Comparison of ENCODE assay signal across 9 cellular contexts in genomic region chr2:143730155-143730949, GRCh38.
A peak's percentile ranks its signal among the peaks of the same experiment; 100 is the strongest.
DNase-seq lines count a peak whose midpoint lies in the region; ATAC-seq and TF ChIP-seq lines count a peak whose summit lies in the region.
"Had no signal": no experiment of that assay in that cellular context is flagged by ENCODE, and none has a peak within 500 bp of the region (broad histone marks: within the 10 kb centered on the region; RNA-seq: fewer than 3 reads in every experiment).

No MANE protein-coding gene starts in this region.

- no peaks in the 10 kb centered on the region for H3K79me2 ChIP-seq in GM23338 (replicated peaks; ENCODE audit: insufficient read depth)

- H3K27me3 ChIP-seq in effector memory CD4-positive, alpha-beta T cell (replicated peaks; ENCODE audit: control insufficient read depth, insufficient read depth, low read length, poor library complexity, severe bottlenecking) = no peaks in the 10 kb centered on the region
- H3K27me3 ChIP-seq in colonic mucosa (no peaks in the 10 kb centered on the region), dorsolateral prefrontal cortex (no peaks in the 10 kb centered on the region), GM23338 (ENCODE audit: insufficient read depth) (no peaks in the 10 kb centered on the region)

- H3K36me3 ChIP-seq in effector memory CD4-positive, alpha-beta T cell (ENCODE audit: control insufficient read depth, insufficient read depth, low read length) = peaks cover 8% of the 10 kb centered on the region
- H3K36me3 ChIP-seq in colonic mucosa (no peaks in the 10 kb centered on the region), GM23338 (ENCODE audit: insufficient read depth) (no peaks in the 10 kb centered on the region)

- H3F3A ChIP-seq in GM23338 (replicated peaks; ENCODE audit: low read depth) = no peaks in the 10 kb centered on the region

- H3K9me3 Mint-ChIP-seq in IgD-negative memory B cell (no peaks in the 10 kb centered on the region), GM23338 (no peaks in the 10 kb centered on the region)

- H3K4me2 ChIP-seq in GM23338 = no peak overlapping the region
- H3K4me2 ChIP-seq: PC-9 had no signal

- no peak overlapping the region for H3K4me3 ChIP-seq in effector memory CD4-positive, alpha-beta T cell (ENCODE audit: insufficient read depth, low read depth, low read length, poor library complexity, severe bottlenecking)
- no peak overlapping the region for H3K4me3 ChIP-seq in colonic mucosa
- H3K4me3 ChIP-seq in dorsolateral prefrontal cortex = no peak overlapping the region
- H3K4me3 ChIP-seq in GM23338 = no peak overlapping the region
- H3K4me3 ChIP-seq: PC-9 had no signal

- TF ChIP-seq CTCF in colonic mucosa (IDR thresholded peaks at IDR 0.05) (no peak), dorsolateral prefrontal cortex (IDR thresholded peaks at IDR 0.05 in 54 of 56, conservative IDR thresholded peaks at IDR 0.05 in 2 of 56; ENCODE audit: low read depth in 1 of 56, partially characterized antibody in 56 of 56) (no peak), GM23338 (conservative IDR thresholded peaks at IDR 0.05; ENCODE audit: low read depth in 2 of 2) (no peak)

- peak overlapping the region; percentile 43 for H3K27ac ChIP-seq in effector memory CD4-positive, alpha-beta T cell (ENCODE audit: insufficient read depth, low read length, poor library complexity, severe bottlenecking)
- no peak overlapping the region for H3K27ac ChIP-seq in colonic mucosa
- H3K27ac ChIP-seq in dorsolateral prefrontal cortex = no peak overlapping the region
- no peak overlapping the region for H3K27ac ChIP-seq in GM23338 (ENCODE audit: low read depth)
- H3K27ac ChIP-seq: PC-9 had no signal

- no peaks in the 10 kb centered on the region for H3K27me3 Mint-ChIP-seq in IgD-negative memory B cell
- H3K27me3 Mint-ChIP-seq in GM23338 (ENCODE audit: insufficient read depth, low read depth, poor library complexity) = peaks cover 4% of the 10 kb centered on the region

- no peak overlapping the region for H3K9ac ChIP-seq in colonic mucosa (ENCODE audit: low read depth in 2 of 2, low read length in 2 of 2)

- no peak overlapping the region for H2AFZ ChIP-seq in GM23338
- H2AFZ ChIP-seq: PC-9 had no signal

- no peak for TF ChIP-seq POLR2A in GM18505 (IDR thresholded peaks at IDR 0.05; ENCODE audit: borderline replicate concordance, extremely low read depth, insufficient read depth, insufficient read length)

- H4K20me1 ChIP-seq in GM23338 (replicated peaks; ENCODE audit: insufficient read depth) = no peaks in the 10 kb centered on the region

- intact Hi-C loops in colonic mucosa (cut with DNase I) = no loop called here
- intact Hi-C loops in dorsolateral prefrontal cortex (cut with DNase I) = no loop called here

- H3K4me1 Mint-ChIP-seq in IgD-negative memory B cell = peaks cover 17 to 27% (median 25%) of the 10 kb centered on the region in 3 donors
- H3K4me1 Mint-ChIP-seq in GM23338 = peaks cover 17% of the 10 kb centered on the region; the same call in 2 of the 3 replicates

- peak overlapping the region in 2 of 4 donors; percentile 1 to 59 for H3K4me3 Mint-ChIP-seq in IgD-negative memory B cell
- H3K4me3 Mint-ChIP-seq in GM23338 = no peak overlapping the region

- DNase-seq in effector memory CD4-positive, alpha-beta T cell = no peak
- DNase-seq in NCI-H82 treated with DMSO at 0.1 percent for 48 hours (lab: John Stamatoyannopoulos, UW; ENCODE audit: unreplicated experiment) = no peak
- DNase-seq in colonic mucosa = no peak
- no peak for DNase-seq in dorsolateral prefrontal cortex
- DNase-seq in GM23338 (ENCODE audit: low spot score) = no peak

- H3K36me3 Mint-ChIP-seq in IgD-negative memory B cell (peaks cover 8% of the 10 kb centered on the region), GM23338 (ENCODE audit: low read depth) (no peaks in the 10 kb centered on the region)

- H3K9me3 ChIP-seq in effector memory CD4-positive, alpha-beta T cell (ENCODE audit: control insufficient read depth, low read length) = no peaks in the 10 kb centered on the region
- no peaks in the 10 kb centered on the region for H3K9me3 ChIP-seq in colonic mucosa

- ATAC-seq in GM18505 (IDR thresholded peaks at IDR 0.05; ENCODE audit: unreplicated experiment) = peak; percentile 80
- ATAC-seq in GM21717 (IDR thresholded peaks at IDR 0.05; ENCODE audit: unreplicated experiment) = peak; percentile 90
- no peak for ATAC-seq in GM23338

- H3K27ac Mint-ChIP-seq in IgD-negative memory B cell (peak overlapping the region; percentile 4 to 76 (median 11)), GM23338 (no peak overlapping the region)

- H3K9me2 ChIP-seq in GM23338 (ENCODE audit: insufficient read depth) = no peaks in the 10 kb centered on the region

- H3K4me1 ChIP-seq in effector memory CD4-positive, alpha-beta T cell (ENCODE audit: control insufficient read depth, insufficient read depth, low read length, poor library complexity, severe bottlenecking) = no peaks in the 10 kb centered on the region
- H3K4me1 ChIP-seq in colonic mucosa (no peaks in the 10 kb centered on the region), GM23338 (ENCODE audit: insufficient read depth) (peaks cover 23% of the 10 kb centered on the region)

TF ChIP-seq in GM23338, 12 proteins besides CTCF, POLR2A, EP300 and RAD21 (continues in another document):
- TF ChIP-seq STAT1 (IDR thresholded peaks at IDR 0.05; ENCODE audit: unreplicated experiment) = no peak
- no peak for TF ChIP-seq NANOG (IDR thresholded peaks at IDR 0.05; ENCODE audit: borderline replicate concordance)
- no peak for TF ChIP-seq ZNF114 (CRISPR knock-in tag; IDR thresholded peaks at IDR 0.05)
- TF ChIP-seq EZH2 (IDR thresholded peaks at IDR 0.05; ENCODE audit: low read depth, unreplicated experiment) = no peak
- TF ChIP-seq EZH2phosphoT487 (IDR thresholded peaks at IDR 0.05; ENCODE audit: unreplicated experiment) = no peak
- no peak for TF ChIP-seq JUNB (IDR thresholded peaks at IDR 0.05; ENCODE audit: unreplicated experiment)
- no peak for TF ChIP-seq ZNF331 (CRISPR knock-in tag; IDR thresholded peaks at IDR 0.05; ENCODE audit: low read depth)
- no peak for TF ChIP-seq CREB1 (CRISPR knock-in tag; IDR thresholded peaks at IDR 0.05; ENCODE audit: low read depth)
- TF ChIP-seq, protein P1, sequence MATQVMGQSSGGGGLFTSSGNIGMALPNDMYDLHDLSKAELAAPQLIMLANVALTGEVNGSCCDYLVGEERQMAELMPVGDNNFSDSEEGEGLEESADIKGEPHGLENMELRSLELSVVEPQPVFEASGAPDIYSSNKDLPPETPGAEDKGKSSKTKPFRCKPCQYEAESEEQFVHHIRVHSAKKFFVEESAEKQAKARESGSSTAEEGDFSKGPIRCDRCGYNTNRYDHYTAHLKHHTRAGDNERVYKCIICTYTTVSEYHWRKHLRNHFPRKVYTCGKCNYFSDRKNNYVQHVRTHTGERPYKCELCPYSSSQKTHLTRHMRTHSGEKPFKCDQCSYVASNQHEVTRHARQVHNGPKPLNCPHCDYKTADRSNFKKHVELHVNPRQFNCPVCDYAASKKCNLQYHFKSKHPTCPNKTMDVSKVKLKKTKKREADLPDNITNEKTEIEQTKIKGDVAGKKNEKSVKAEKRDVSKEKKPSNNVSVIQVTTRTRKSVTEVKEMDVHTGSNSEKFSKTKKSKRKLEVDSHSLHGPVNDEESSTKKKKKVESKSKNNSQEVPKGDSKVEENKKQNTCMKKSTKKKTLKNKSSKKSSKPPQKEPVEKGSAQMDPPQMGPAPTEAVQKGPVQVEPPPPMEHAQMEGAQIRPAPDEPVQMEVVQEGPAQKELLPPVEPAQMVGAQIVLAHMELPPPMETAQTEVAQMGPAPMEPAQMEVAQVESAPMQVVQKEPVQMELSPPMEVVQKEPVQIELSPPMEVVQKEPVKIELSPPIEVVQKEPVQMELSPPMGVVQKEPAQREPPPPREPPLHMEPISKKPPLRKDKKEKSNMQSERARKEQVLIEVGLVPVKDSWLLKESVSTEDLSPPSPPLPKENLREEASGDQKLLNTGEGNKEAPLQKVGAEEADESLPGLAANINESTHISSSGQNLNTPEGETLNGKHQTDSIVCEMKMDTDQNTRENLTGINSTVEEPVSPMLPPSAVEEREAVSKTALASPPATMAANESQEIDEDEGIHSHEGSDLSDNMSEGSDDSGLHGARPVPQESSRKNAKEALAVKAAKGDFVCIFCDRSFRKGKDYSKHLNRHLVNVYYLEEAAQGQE (IDR thresholded peaks at IDR 0.05; ENCODE audit: unreplicated experiment) = no peak
- TF ChIP-seq ETS1 (IDR thresholded peaks at IDR 0.05) = no peak
